Comparison of ENCODE assay signal across 25 cellular contexts in genomic region chr4:174016251-174016650, GRCh38.
"Had no signal": no experiment of that assay in that cellular context is flagged by ENCODE, and none has a peak within 500 bp of the region (broad histone marks: within the 10 kb centered on the region; RNA-seq: fewer than 3 reads in every experiment).

No MANE protein-coding gene starts in this region.

- ATAC-seq: esophagus mucosa; gastrocnemius medialis; left lung; naive thymus-derived CD4-positive, alpha-beta T cell; psoas muscle; right cardiac atrium; stimulated activated naive B cell treated with anti-CD40 and anti-IgM and Interleukin-4, amounts not matched to agents 10 μg/mL and 1 μg/mL and 100 μg/mL, for 72 hours; upper lobe of right lung had no signal

- DNase-seq: colonic mucosa; effector CD8-positive, alpha-beta T cell; endodermal cell; foreskin fibroblast; gastrocnemius medialis; head of caudate nucleus; kidney; left lung; mesendoderm; midbrain; naive thymus-derived CD4-positive, alpha-beta T cell; nephron progenitor cell; nucleus accumbens; psoas muscle; sigmoid colon; stimulated activated CD4-positive, alpha-beta T cell treated with anti-CD3 and anti-CD28 coated beads, Interleukin-15, amount 100 ng/mL, for 24 hours; stimulated activated CD4-positive, alpha-beta T cell treated with anti-CD3 and anti-CD28 coated beads, Interleukin-2, amount 100 ng/mL, for 48 hours; stimulated activated naive B cell treated with anti-CD40 and anti-IgM and Interleukin-4, amounts not matched to agents 10 μg/mL and 1 μg/mL and 100 μg/mL, for 72 hours; transverse colon; upper lobe of right lung; uterus had no signal

- H3K36me3 ChIP-seq: colonic mucosa, gastrocnemius medialis, left lung, sigmoid colon, suprapubic skin, transverse colon, upper lobe of right lung, uterus had no signal

- H3K4me1 ChIP-seq: colonic mucosa, gastrocnemius medialis, left lung, psoas muscle, suprapubic skin, transverse colon, upper lobe of right lung, uterus had no signal

- H3K27me3 ChIP-seq: colonic mucosa, gastrocnemius medialis, left lung, sigmoid colon, suprapubic skin, transverse colon, upper lobe of right lung, uterus had no signal

- H3K9me3 ChIP-seq: colonic mucosa, gastrocnemius medialis, left lung, psoas muscle, sigmoid colon, suprapubic skin, transverse colon, upper lobe of right lung, uterus had no signal

- H3K27ac ChIP-seq: colonic mucosa, epithelial cell of prostate, gastrocnemius medialis, left lung, psoas muscle, sigmoid colon, suprapubic skin, transverse colon, upper lobe of right lung, uterus had no signal

- H3K4me3 ChIP-seq: colonic mucosa, gastrocnemius medialis, left lung, psoas muscle, sigmoid colon, suprapubic skin, transverse colon, upper lobe of right lung, uterus had no signal
